In genomic region chr17:63033142-63033541, GRCh38 we compare ENCODE assay signal across 2 cellular contexts.
TF ChIP-seq lines count a peak whose summit lies in the region.

No MANE protein-coding gene starts in this region.

TF ChIP-seq in GM23338, 12 proteins besides CTCF, POLR2A, EP300 and RAD21 (continued from another document):
- no peak for TF ChIP-seq ZNF462 (CRISPR knock-in tag; IDR thresholded peaks at IDR 0.05)
- no peak for TF ChIP-seq NANOG (IDR thresholded peaks at IDR 0.05; ENCODE audit: borderline replicate concordance)
- TF ChIP-seq ZNF331 (CRISPR knock-in tag; IDR thresholded peaks at IDR 0.05; ENCODE audit: low read depth): no peak
- no peak for TF ChIP-seq REST (IDR thresholded peaks at IDR 0.05; ENCODE audit: unreplicated experiment)
- TF ChIP-seq JUNB (IDR thresholded peaks at IDR 0.05; ENCODE audit: unreplicated experiment): no peak
- no peak for TF ChIP-seq ZNF114 (CRISPR knock-in tag; IDR thresholded peaks at IDR 0.05)
- TF ChIP-seq STAT1 (IDR thresholded peaks at IDR 0.05; ENCODE audit: unreplicated experiment): no peak
- TF ChIP-seq CREB1 (CRISPR knock-in tag; IDR thresholded peaks at IDR 0.05; ENCODE audit: low read depth): no peak
- no peak for TF ChIP-seq POLR2AphosphoS5 (IDR thresholded peaks at IDR 0.05; ENCODE audit: low read depth)

TF ChIP-seq in H1, 55 proteins besides CTCF, POLR2A, EP300 and RAD21 (continued from another document):
- no peak for TF ChIP-seq CHD7 (IDR thresholded peaks at IDR 0.05; ENCODE audit: insufficient replicate concordance, low read length)
- no peak for TF ChIP-seq BCL11A (IDR thresholded peaks at IDR 0.05; ENCODE audit: low read depth in 2 of 2, low read length in 2 of 2)
- TF ChIP-seq YY1 (IDR thresholded peaks at IDR 0.05; ENCODE audit: low read depth, low read length): no peak
- no peak for TF ChIP-seq CHD1 (IDR thresholded peaks at IDR 0.05; ENCODE audit: low read depth, low read length)
TF ChIP-seq in H1: peak in this region for 0.
